In genomic region chr7:5528815-5529442, GRCh38 we compare ENCODE assay signal across 8 cellular contexts. TPM values are rescaled to one million over a fixed set of nuclear protein-coding genes. Genes with fewer than 3 reads are reported as not detected.
DNase-seq lines count a peak whose midpoint lies in the region; ATAC-seq and TF ChIP-seq lines count a peak whose summit lies in the region.

No MANE protein-coding gene starts in this region.

- H3K4me3 ChIP-seq in GM12875 (ENCODE audit: low read depth, low read length) (peak overlapping the region; percentile 98), fibroblast of the aortic adventitia (ENCODE audit: low read depth, low read length) (peak overlapping the region; percentile 92), rectal smooth muscle tissue (ENCODE audit: low read length) (peak overlapping the region; percentile 94)

- ATAC-seq in GM18868 (IDR thresholded peaks at IDR 0.05; ENCODE audit: unreplicated experiment) (no peak), GM19467 (IDR thresholded peaks at IDR 0.05; ENCODE audit: unreplicated experiment) (no peak)

- H3K27ac Mint-ChIP-seq in T-helper 2 cell treated with Interferon-gamma antibody and Interleukin-4, amounts not matched to agents 5 μg/mL and 100 μg/mL, for 36 hours, result peak overlapping the region; percentile 99

- H3K9ac ChIP-seq in rectal smooth muscle tissue (ENCODE audit: low read length), result peak overlapping the region; percentile 93

- H3K4me1 ChIP-seq in rectal smooth muscle tissue (ENCODE audit: control insufficient read depth, insufficient read depth, low read length), result peaks cover 15% of the 10 kb centered on the region

- DNase-seq in T-helper 2 cell treated with Interferon-gamma antibody and Interleukin-4, amounts not matched to agents 5 μg/mL and 100 μg/mL, for 36 hours (ENCODE audit: low spot score), result no peak
- DNase-seq in fibroblast of the aortic adventitia (ENCODE audit: low read depth) (no peak), NCI-H1694 (lab: John Stamatoyannopoulos, UW) (no peak)
- DNase-seq in activated CD4-positive, CD25-positive, alpha-beta regulatory T cell treated with anti-CD3 and anti-CD28 coated beads, Interleukin-2, amount 50 U/mL, for 72 hours, result no peak

- H3K36me3 ChIP-seq in rectal smooth muscle tissue (ENCODE audit: control insufficient read depth, insufficient read depth, low read length), result peaks cover 39% of the 10 kb centered on the region

- peaks cover 34% of the 10 kb centered on the region for H3K4me1 Mint-ChIP-seq in T-helper 2 cell treated with Interferon-gamma antibody and Interleukin-4, amounts not matched to agents 5 μg/mL and 100 μg/mL, for 36 hours (ENCODE audit: low read depth)

- no peaks in the 10 kb centered on the region for H3K9me3 Mint-ChIP-seq in T-helper 2 cell treated with Interferon-gamma antibody and Interleukin-4, amounts not matched to agents 5 μg/mL and 100 μg/mL, for 36 hours

- peak overlapping the region; percentile 99 for H3K27ac ChIP-seq in rectal smooth muscle tissue (ENCODE audit: low read depth, low read length)

- H3K27me3 ChIP-seq in rectal smooth muscle tissue (ENCODE audit: control insufficient read depth, insufficient read depth, low read length), result no peaks in the 10 kb centered on the region

- peaks cover 51% of the 10 kb centered on the region for H3K36me3 Mint-ChIP-seq in T-helper 2 cell treated with Interferon-gamma antibody and Interleukin-4, amounts not matched to agents 5 μg/mL and 100 μg/mL, for 36 hours (ENCODE audit: low read depth)

- peaks cover 8% of the 10 kb centered on the region for H3K27me3 Mint-ChIP-seq in T-helper 2 cell treated with Interferon-gamma antibody and Interleukin-4, amounts not matched to agents 5 μg/mL and 100 μg/mL, for 36 hours (ENCODE audit: low read depth)

- peak overlapping the region; percentile 100 for H3K4me3 Mint-ChIP-seq in T-helper 2 cell treated with Interferon-gamma antibody and Interleukin-4, amounts not matched to agents 5 μg/mL and 100 μg/mL, for 36 hours

- TF ChIP-seq CTCF in GM12875 (IDR thresholded peaks at IDR 0.05; ENCODE audit: borderline replicate concordance, insufficient read depth, low read depth, low read length) (no peak), fibroblast of the aortic adventitia (IDR thresholded peaks at IDR 0.05; ENCODE audit: insufficient read depth, low read length) (no peak)

RNA-seq across cellular contexts. Expression of gene ACTB, which starts 1.5 kb away (rescaled TPM):
- total RNA-seq in fibroblast of the aortic adventitia (ENCODE audit: low replicate concordance), result 3,820 and 8,760 TPM in 2 replicates

RNA-seq across cellular contexts. Expression of gene FBXL18, which starts 15.3 kb away (rescaled TPM):
- 8.4 and 8.6 TPM in 2 replicates for total RNA-seq in fibroblast of the aortic adventitia (ENCODE audit: low replicate concordance)
